Comparison of ENCODE assay signal across 15 cellular contexts in genomic region chr3:70771426-70772147, GRCh38.
A peak's percentile ranks its signal among the peaks of the same experiment; 100 is the strongest.
DNase-seq lines count a peak whose midpoint lies in the region; ATAC-seq and TF ChIP-seq lines count a peak whose summit lies in the region.
"Had no signal": no experiment of that assay in that cellular context is flagged by ENCODE, and none has a peak within 500 bp of the region (broad histone marks: within the 10 kb centered on the region; RNA-seq: fewer than 3 reads in every experiment).

No MANE protein-coding gene starts in this region.

- H3K23ac ChIP-seq in mesenchymal stem cell (ENCODE audit: low read length in 2 of 2), result no peak overlapping the region

- H2BK12ac ChIP-seq in mesenchymal stem cell (ENCODE audit: low read length in 2 of 2), result no peak overlapping the region

- WGBS in mesenchymal stem cell, result 93% methylated on average over 3 of the region's 4 CpGs
- 85% methylated on average over 4 of the region's 4 CpGs for WGBS in aorta, 2 donors
- 45 to 55% methylated on average over 4 of the region's 4 CpGs for WGBS in esophagus squamous epithelium, 2 donors

- no peak overlapping the region for H3K4me2 ChIP-seq in mesenchymal stem cell (ENCODE audit: low read length, poor library complexity, severe bottlenecking)

- H3K9ac ChIP-seq in adipocyte (ENCODE audit: low read length) (no peak overlapping the region), mesenchymal stem cell (ENCODE audit: low read length) (peak overlapping the region; percentile 5)
- H3K9ac ChIP-seq: BLaER1 treated with 17β-estradiol and CSF1 and Interleukin-3, amounts not matched to agents 10 nM and 100 nM had no signal

- H3K14ac ChIP-seq in mesenchymal stem cell (ENCODE audit: low read length in 2 of 2), result no peak overlapping the region

- H2BK5ac ChIP-seq in mesenchymal stem cell (ENCODE audit: low read depth, low read length, poor library complexity, severe bottlenecking), result no peak overlapping the region

- no peaks in the 10 kb centered on the region for H3K79me1 ChIP-seq in mesenchymal stem cell (replicated peaks; ENCODE audit: low read length, poor library complexity, severe bottlenecking)

- H3K27ac ChIP-seq in mesenchymal stem cell (ENCODE audit: low read length, poor library complexity, severe bottlenecking), result peak overlapping the region; percentile 11
- H3K27ac ChIP-seq in aorta (ENCODE audit: low read depth in 1 of 2, low read length in 2 of 2), result no peak overlapping the region
- H3K27ac ChIP-seq in esophagus squamous epithelium, result no peak overlapping the region
- H3K27ac ChIP-seq: gastroesophageal sphincter, right atrium auricular region had no signal

- H3K36me3 ChIP-seq in adipocyte (ENCODE audit: control insufficient read depth, insufficient read depth, low read length, severe bottlenecking) (no peaks in the 10 kb centered on the region), mesenchymal stem cell (ENCODE audit: control insufficient read depth in 1 of 2, insufficient read depth in 2 of 2, low read depth in 1 of 2, low read length in 2 of 2) (no peaks in the 10 kb centered on the region), aorta (ENCODE audit: control insufficient read depth in 1 of 2, insufficient read depth in 2 of 2, low read length in 1 of 2) (no peaks in the 10 kb centered on the region), esophagus squamous epithelium (no peaks in the 10 kb centered on the region)
- H3K36me3 ChIP-seq: BLaER1 treated with 17β-estradiol and CSF1 and Interleukin-3, amounts not matched to agents 10 nM and 100 nM; gastroesophageal sphincter; right atrium auricular region had no signal

- no peak overlapping the region for H3K4ac ChIP-seq in mesenchymal stem cell (ENCODE audit: low read depth in 1 of 2, low read length in 2 of 2)

- H2BK15ac ChIP-seq in mesenchymal stem cell (ENCODE audit: low read depth, poor library complexity, severe bottlenecking), result no peak overlapping the region

- no peaks in the 10 kb centered on the region for H3K9me3 ChIP-seq in adipocyte (ENCODE audit: control insufficient read depth, low read length)
- no peaks in the 10 kb centered on the region for H3K9me3 ChIP-seq in mesenchymal stem cell (ENCODE audit: control insufficient read depth, low read length)
- no peaks in the 10 kb centered on the region for H3K9me3 ChIP-seq in aorta (ENCODE audit: control insufficient read depth, low read length)
- no peaks in the 10 kb centered on the region for H3K9me3 ChIP-seq in esophagus squamous epithelium
- H3K9me3 ChIP-seq: BLaER1 treated with 17β-estradiol and CSF1 and Interleukin-3, amounts not matched to agents 10 nM and 100 nM; gastroesophageal sphincter; right atrium auricular region had no signal

- H2BK120ac ChIP-seq in mesenchymal stem cell (ENCODE audit: low read depth, low read length), result no peak overlapping the region

- H3K4me1 ChIP-seq in adipocyte (ENCODE audit: control insufficient read depth, insufficient read depth, low read length), result no peaks in the 10 kb centered on the region
- no peaks in the 10 kb centered on the region for H3K4me1 ChIP-seq in mesenchymal stem cell (ENCODE audit: control insufficient read depth, insufficient read depth, low read depth, low read length)
- no peaks in the 10 kb centered on the region for H3K4me1 ChIP-seq in aorta (ENCODE audit: control insufficient read depth in 1 of 2, insufficient read depth in 2 of 2, low read length in 2 of 2)
- H3K4me1 ChIP-seq in esophagus squamous epithelium, result no peaks in the 10 kb centered on the region
- H3K4me1 ChIP-seq: gastroesophageal sphincter, right atrium auricular region had no signal

- H2AK5ac ChIP-seq in mesenchymal stem cell (ENCODE audit: low read length, severe bottlenecking), result no peak overlapping the region

- DNase-seq in adipocyte (ENCODE audit: low read depth) (peak; percentile 5), mesenchymal stem cell (no peak), aorta (no peak), DMS79 treated with DMSO at 0.1 percent for 48 hours (lab: John Stamatoyannopoulos, UW) (no peak), esophagus squamous epithelium (lab: John Stamatoyannopoulos, UW) (no peak), NCI-H2029 treated with DMSO at 0.1 percent for 48 hours (lab: John Stamatoyannopoulos, UW) (no peak)
- DNase-seq: activated CD8-positive, alpha-beta memory T cell treated with anti-CD3 and anti-CD28 coated beads for 24 hours; NCI-H1105 treated with DMSO at 0.1 percent for 48 hours; NCI-H510A; RPMI8226 had no signal

- H3K4me3 ChIP-seq in adipocyte (ENCODE audit: low read length), result no peak overlapping the region
- no peak overlapping the region for H3K4me3 ChIP-seq in mesenchymal stem cell (ENCODE audit: insufficient read depth in 1 of 2, low read depth in 1 of 2, low read length in 2 of 2)
- no peak overlapping the region for H3K4me3 ChIP-seq in aorta (ENCODE audit: low read length in 2 of 2)
- H3K4me3 ChIP-seq in esophagus squamous epithelium, result no peak overlapping the region
- H3K4me3 ChIP-seq: BLaER1 treated with 17β-estradiol and CSF1 and Interleukin-3, amounts not matched to agents 10 nM and 100 nM; gastroesophageal sphincter; right atrium auricular region had no signal

- ATAC-seq in GM18505 (IDR thresholded peaks at IDR 0.05; ENCODE audit: unreplicated experiment) (peak; percentile 76), HG02885 (IDR thresholded peaks at IDR 0.05; ENCODE audit: poor library complexity, unreplicated experiment) (peak; percentile 68), aorta (ENCODE audit: low FRiP score) (no peak)
- ATAC-seq: gastroesophageal sphincter had no signal

- H4K91ac ChIP-seq in mesenchymal stem cell (ENCODE audit: low read length), result no peak overlapping the region

- H3K18ac ChIP-seq in mesenchymal stem cell (ENCODE audit: low read depth in 1 of 2, low read length in 2 of 2), result no peak overlapping the region

- H3K27me3 ChIP-seq in adipocyte (replicated peaks; ENCODE audit: control insufficient read depth, insufficient read depth, low read length) (no peaks in the 10 kb centered on the region), mesenchymal stem cell (ENCODE audit: control insufficient read depth in 1 of 2, insufficient read depth in 1 of 2, low read length in 2 of 2) (no peaks in the 10 kb centered on the region), aorta (ENCODE audit: control insufficient read depth in 1 of 2, insufficient read depth in 2 of 2, low read length in 1 of 2) (no peaks in the 10 kb centered on the region), esophagus squamous epithelium (no peaks in the 10 kb centered on the region)
- H3K27me3 ChIP-seq: BLaER1 treated with 17β-estradiol and CSF1 and Interleukin-3, amounts not matched to agents 10 nM and 100 nM; gastroesophageal sphincter; right atrium auricular region had no signal

- intact Hi-C loops in aorta (cut with DNase I), result no loop called here
- intact Hi-C loops in esophagus squamous epithelium (cut with DNase I), result no loop called here

- no peak for TF ChIP-seq POLR2A in GM18505 (IDR thresholded peaks at IDR 0.05; ENCODE audit: borderline replicate concordance, extremely low read depth, insufficient read depth, insufficient read length)
- no peak for TF ChIP-seq POLR2A in esophagus squamous epithelium (IDR thresholded peaks at IDR 0.05)

- no peak overlapping the region for H4K8ac ChIP-seq in mesenchymal stem cell (ENCODE audit: low read length)

- TF ChIP-seq CTCF in esophagus squamous epithelium (IDR thresholded peaks at IDR 0.05), result no peak

- no peak overlapping the region for H2AFZ ChIP-seq in mesenchymal stem cell (ENCODE audit: low read depth, low read length)
